1 cellular context compared by ENCODE assay signal in genomic region chr20:20712474-20713243, GRCh38.
TF ChIP-seq lines count a peak whose summit lies in the region.

TSS of gene RALGAPA2 (minus strand) at chr20:20712644. CDS start at chr20:20712480, 164 bp downstream.

TF ChIP-seq in HepG2, 621 proteins besides CTCF, POLR2A, EP300 and RAD21 (continued from another document and continues in another):
- TF ChIP-seq ZBTB10 (CRISPR knock-in tag; IDR thresholded peaks at IDR 0.05; ENCODE audit: borderline replicate concordance) (no peak), ARNT (IDR thresholded peaks at IDR 0.05) (no peak), ZNF850 (CRISPR knock-in tag; conservative IDR thresholded peaks at IDR 0.05) (no peak), IRF9 (CRISPR knock-in tag; IDR thresholded peaks at IDR 0.05; ENCODE audit: borderline replicate concordance) (peak; percentile 87), SP140L (CRISPR knock-in tag; IDR thresholded peaks at IDR 0.05; ENCODE audit: borderline replicate concordance) (no peak; the same call in 1 of the 2 replicates), TAF1 (CRISPR knock-in tag; IDR thresholded peaks at IDR 0.05) (peak; percentile 65), ZNF432 (CRISPR knock-in tag; IDR thresholded peaks at IDR 0.05; ENCODE audit: borderline replicate concordance) (no peak), CEBPG (CRISPR knock-in tag; IDR thresholded peaks at IDR 0.05) (no peak; the same call in 1 of the 2 replicates), ZMYM2 (CRISPR knock-in tag; IDR thresholded peaks at IDR 0.05) (no peak), LBX2 (CRISPR knock-in tag; IDR thresholded peaks at IDR 0.05; ENCODE audit: borderline replicate concordance) (peak; percentile 85; the same call in 1 of the 2 replicates), ISX (CRISPR knock-in tag; conservative IDR thresholded peaks at IDR 0.05) (no peak), ZNF251 (CRISPR knock-in tag; IDR thresholded peaks at IDR 0.05) (0 out of 2 replicates have a peak, but pooled peaks have one; percentile 70), ZBTB42 (CRISPR knock-in tag; IDR thresholded peaks at IDR 0.05) (0 out of 2 replicates have a peak, but pooled peaks have one; percentile 86), ZNF710 (CRISPR knock-in tag; IDR thresholded peaks at IDR 0.05; ENCODE audit: borderline replicate concordance) (peak; percentile 41; the same call in 1 of the 2 replicates), ZNF691 (CRISPR knock-in tag; IDR thresholded peaks at IDR 0.05; ENCODE audit: borderline replicate concordance, low read depth) (peak; percentile 74), REL (CRISPR knock-in tag; conservative IDR thresholded peaks at IDR 0.05) (peak; percentile 86), ZBED4 (CRISPR knock-in tag; IDR thresholded peaks at IDR 0.05; ENCODE audit: borderline replicate concordance) (peak; percentile 26), BCL3 (CRISPR knock-in tag; IDR thresholded peaks at IDR 0.05) (0 out of 2 replicates have a peak, but pooled peaks have one; percentile 27), PTBP1 (IDR thresholded peaks at IDR 0.05; ENCODE audit: low read depth, low read length, poor library complexity, severe bottlenecking) (peak; percentile 30), ZBTB8A (CRISPR knock-in tag; IDR thresholded peaks at IDR 0.05; ENCODE audit: borderline replicate concordance, low read depth) (no peak; the same call in 1 of the 2 replicates), ZKSCAN8 (CRISPR knock-in tag; IDR thresholded peaks at IDR 0.05; ENCODE audit: borderline replicate concordance) (no peak), ZBTB46 (CRISPR knock-in tag; IDR thresholded peaks at IDR 0.05; ENCODE audit: borderline replicate concordance) (peak; percentile 54; the same call in 1 of the 2 replicates), FOSL1 (CRISPR knock-in tag; IDR thresholded peaks at IDR 0.05; ENCODE audit: borderline replicate concordance) (no peak), ATF6 (CRISPR knock-in tag; conservative IDR thresholded peaks at IDR 0.05) (no peak; the same call in 1 of the 2 replicates), ZNF280B (CRISPR knock-in tag; IDR thresholded peaks at IDR 0.05; ENCODE audit: borderline replicate concordance) (no peak; the same call in 1 of the 2 replicates), ZNF547 (CRISPR knock-in tag; IDR thresholded peaks at IDR 0.05) (no peak; the same call in 1 of the 2 replicates), RNF2 (conservative IDR thresholded peaks at IDR 0.05; ENCODE audit: low read depth) (no peak; the same call in 1 of the 2 replicates), ZNF207 (IDR thresholded peaks at IDR 0.05; ENCODE audit: borderline replicate concordance) (no peak), KLF11 (CRISPR knock-in tag; IDR thresholded peaks at IDR 0.05) (peak; percentile 54; the same call in 1 of the 2 replicates), HMGA1 (CRISPR knock-in tag; conservative IDR thresholded peaks at IDR 0.05) (no peak), XBP1 (CRISPR knock-in tag; IDR thresholded peaks at IDR 0.05) (no peak), ZKSCAN1 (IDR thresholded peaks at IDR 0.05; ENCODE audit: low read length) (no peak), ZNF296 (CRISPR knock-in tag; conservative IDR thresholded peaks at IDR 0.05) (no peak), SP5 (CRISPR knock-in tag; IDR thresholded peaks at IDR 0.05; ENCODE audit: borderline replicate concordance, low read depth) (peak; percentile 88), GMEB1 (CRISPR knock-in tag; IDR thresholded peaks at IDR 0.05; ENCODE audit: borderline replicate concordance) (peak; percentile 99), ZNF644 (CRISPR knock-in tag; IDR thresholded peaks at IDR 0.05; ENCODE audit: low read depth) (0 out of 2 replicates have a peak, but pooled peaks have one; percentile 6), ZNF841 (CRISPR knock-in tag; IDR thresholded peaks at IDR 0.05; ENCODE audit: borderline replicate concordance) (no peak)
